8 cellular contexts compared by ENCODE assay signal in the genomic region with DNA sequence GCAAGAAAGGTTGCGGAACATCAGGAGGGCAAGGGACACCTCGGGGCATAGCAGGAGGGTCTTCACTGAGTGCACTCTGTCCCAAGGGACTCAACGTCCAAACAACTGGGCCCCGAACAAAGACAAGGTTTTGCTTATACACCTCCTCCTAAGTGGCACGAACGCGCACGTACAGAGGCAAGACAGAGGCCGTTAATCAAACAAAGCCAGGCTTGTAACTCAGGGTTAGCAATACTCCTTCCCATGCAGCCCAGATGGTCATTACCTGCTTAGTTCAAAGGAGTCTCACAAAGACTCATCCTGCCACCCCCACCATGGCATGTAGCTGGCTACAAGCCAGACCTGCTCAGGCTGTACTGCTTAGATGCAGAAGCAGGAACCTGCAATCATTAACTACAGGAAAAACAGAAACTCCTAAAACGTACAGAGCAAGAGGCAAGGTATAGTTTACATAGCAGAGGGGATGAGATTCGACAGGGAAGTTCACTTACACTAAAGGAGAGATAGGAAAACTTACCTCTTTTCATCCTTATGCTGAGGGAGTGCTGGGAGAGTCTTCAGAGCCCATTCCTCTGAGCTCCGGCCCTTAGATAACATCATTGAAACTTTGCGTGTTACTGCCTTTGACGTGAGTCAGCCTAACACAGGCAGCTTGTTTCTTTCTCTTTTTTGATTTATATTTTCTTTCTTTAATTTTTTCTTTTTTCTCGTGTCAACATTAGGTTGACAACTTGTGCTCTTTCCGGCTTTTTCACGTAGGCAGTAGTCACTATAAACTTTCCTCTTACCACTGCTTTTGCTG.
DNase-seq lines count a peak whose midpoint lies in the region; ATAC-seq, FAIRE-seq and TF ChIP-seq lines count a peak whose summit lies in the region.

No MANE protein-coding gene starts in this region.

- H3K9ac ChIP-seq in GM12878 (ENCODE audit: control insufficient read depth, insufficient read depth, low read length) = peak overlapping the region; percentile 86

- TSS peak; percentile 75 for BruUV-seq in GM12878 (replicated peaks; lab: Mats Ljungman, UMichigan)

- H3K4me3 ChIP-seq in Peyer's patch (peak overlapping the region; percentile 58 to 66 (median 60)), GM12878 (peak overlapping the region; percentile 80), pancreas (peak overlapping the region in 3 of 4 donors; percentile 23 to 47 (median 46))

- CTCF ChIA-PET in GM12878 (lab: Yijun Ruan, JAX) = interaction anchor here (0.7 to 17.9 kb wide), 8 partner anchors 10 to 1365 kb away, joined by 3 to 605 read pairs (median 4); no protein-coding TSS in a partner anchor

- peaks cover 60% of the 10 kb centered on the region for H3K9me3 Mint-ChIP-seq in endothelial cell (ENCODE audit: unreplicated experiment)

- H3K4me1 Mint-ChIP-seq in endothelial cell (ENCODE audit: unreplicated experiment) = no peaks in the 10 kb centered on the region

- H3K79me2 ChIP-seq in GM12878 (ENCODE audit: control insufficient read depth, insufficient read depth, low read length) = peaks cover 3% of the 10 kb centered on the region; the same call in 1 of the 2 replicates

- RAD21 ChIA-PET in GM12878 (lab: Charles Lee; ENCODE audit: unreplicated experiment) = interaction anchor here (1.2 to 9.3 kb wide), 2 partner anchors 15 to 27 kb away, joined by 7 to 119 read pairs; no protein-coding TSS in a partner anchor

- in situ Hi-C loops in GM12878 (cut with MboI) = no loop called here

- POLR2A ChIA-PET in GM12878 (lab: Charles Lee) = interaction anchor here (1.3 kb wide), 1 partner anchor 28 kb away, joined by 3 read pairs; no protein-coding TSS in a partner anchor

- H4K20me1 ChIP-seq in GM12878 (ENCODE audit: control insufficient read depth, insufficient read depth) = no peaks in the 10 kb centered on the region

- no peak for TF ChIP-seq RAD21 in GM12878 (IDR thresholded peaks at IDR 0.05; ENCODE audit: insufficient read depth, low read depth, low read length)

- intact Hi-C loops in GM12878 (cut with micrococcal nuclease; ENCODE audit: unreplicated experiment) = no loop called here
- intact Hi-C loops in pancreas (cut with DNase I) = no loop called here

- peak overlapping the region; percentile 80 for H3K4me2 ChIP-seq in GM12878 (ENCODE audit: control insufficient read depth, insufficient read depth)

- H3K36me3 ChIP-seq in Peyer's patch (no peaks in the 10 kb centered on the region), GM12878 (ENCODE audit: control insufficient read depth in 2 of 2, insufficient read depth in 2 of 2, low read length in 1 of 2) (no peaks in the 10 kb centered on the region), pancreas (no peaks in the 10 kb centered on the region)

- H2AFZ ChIP-seq in GM12878 (ENCODE audit: control insufficient read depth, low read depth, low read length) = peak overlapping the region; percentile 88

- H3K36me3 Mint-ChIP-seq in endothelial cell (ENCODE audit: low read depth, unreplicated experiment) = peaks cover 10% of the 10 kb centered on the region

- ATAC-seq in GM18870 (IDR thresholded peaks at IDR 0.05; ENCODE audit: unreplicated experiment) (peak; percentile 56), HG03103 (IDR thresholded peaks at IDR 0.05; ENCODE audit: low read depth, unreplicated experiment) (peak; percentile 24), GM12878 (peak; percentile 69), pancreas (peak; percentile 53 to 73 (median 66))

- peaks cover 0 to 9% (median 0%) of the 10 kb centered on the region in 4 donors for H3K4me1 ChIP-seq in Peyer's patch
- peaks cover 34% of the 10 kb centered on the region for H3K4me1 ChIP-seq in GM12878 (ENCODE audit: control insufficient read depth, insufficient read depth, low read length)
- peaks cover 0 to 18% (median 11%) of the 10 kb centered on the region in 3 donors for H3K4me1 ChIP-seq in pancreas

- H3K27ac Mint-ChIP-seq in endothelial cell (ENCODE audit: unreplicated experiment) = no peak overlapping the region

- no peaks in the 10 kb centered on the region for H3K27me3 ChIP-seq in Peyer's patch
- no peaks in the 10 kb centered on the region for H3K27me3 ChIP-seq in GM12878 (replicated peaks in 1 of 2; ENCODE audit: control insufficient read depth in 2 of 2, insufficient read depth in 2 of 2, low read length in 1 of 2)
- H3K27me3 ChIP-seq in pancreas = no peaks in the 10 kb centered on the region

- no peak for FAIRE-seq in GM12878 (lab: Jason Lieb, UNC)
- FAIRE-seq in pancreas (lab: Jason Lieb, UNC) = peak; percentile 59

- DNase-seq in Peyer's patch (peak; percentile 69 to 93 (median 87)), GM12878 (ENCODE audit: low read depth, low spot score) (peak; percentile 73), pancreas (peak; percentile 63 to 88 (median 74)), iPS-NIHi11 (ENCODE audit: low spot score) (no peak), SHP77 (lab: John Stamatoyannopoulos, UW) (no peak), endothelial cell (ENCODE audit: low spot score) (no peak)

- 53% methylated on average over 17 of the region's 17 CpGs for WGBS in GM12878 (ENCODE audit: insufficient coverage, insufficient replicate concordance, low lambda C conversion rate, missing lambda C conversion rate)
- 29 to 38% methylated on average over 17 of the region's 17 CpGs for WGBS in pancreas, 2 donors

- H3K9me3 ChIP-seq in Peyer's patch (no peaks in the 10 kb centered on the region), GM12878 (replicated peaks; ENCODE audit: control insufficient read depth, insufficient read depth, low read length) (no peaks in the 10 kb centered on the region), pancreas (no peaks in the 10 kb centered on the region)

- TF ChIP-seq POLR2A in Peyer's patch (IDR thresholded peaks at IDR 0.05) (peak; percentile 33 to 72), GM12878 (IDR thresholded peaks at IDR 0.05; ENCODE audit: low read depth, low read length) (no peak)

- H3K27ac ChIP-seq in Peyer's patch = peak overlapping the region; percentile 93 to 97 (median 94)
- H3K27ac ChIP-seq in GM12878 (ENCODE audit: control insufficient read depth, insufficient read depth) = peak overlapping the region; percentile 88
- peak overlapping the region; percentile 81 to 91 (median 87) for H3K27ac ChIP-seq in pancreas

- TF ChIP-seq EP300 in GM12878 (IDR thresholded peaks at IDR 0.05; ENCODE audit: borderline replicate concordance in 1 of 2, control insufficient read depth in 1 of 2, low read depth in 2 of 2, low read length in 2 of 2) = no peak

- H3K4me3 Mint-ChIP-seq in endothelial cell (ENCODE audit: unreplicated experiment) = no peak overlapping the region

- TF ChIP-seq CTCF in Peyer's patch (IDR thresholded peaks at IDR 0.05) = no peak
- no peak for TF ChIP-seq CTCF in GM12878 (IDR thresholded peaks at IDR 0.05 in 2 of 3, conservative IDR thresholded peaks at IDR 0.05 in 1 of 3; ENCODE audit: control insufficient read depth in 2 of 3, extremely low read depth in 1 of 3, insufficient read depth in 1 of 3, low read depth in 3 of 3, low read length in 3 of 3)
- TF ChIP-seq CTCF in pancreas (IDR thresholded peaks at IDR 0.05) = no peak
- no peak for TF ChIP-seq CTCF in endothelial cell (IDR thresholded peaks at IDR 0.05; ENCODE audit: unreplicated experiment)

- SMC1A ChIA-PET in GM12878 (lab: Charles Lee; ENCODE audit: uncharacterized antibody, unreplicated experiment) = interaction anchor here (0.9 to 16.0 kb wide), 3 partner anchors 14 to 30 kb away, joined by 4 to 244 read pairs (median 6); no protein-coding TSS in a partner anchor

- H3K27me3 Mint-ChIP-seq in endothelial cell (ENCODE audit: unreplicated experiment) = peaks cover under 1% of the 10 kb centered on the region

TF ChIP-seq in GM12878, 131 proteins besides CTCF, POLR2A, EP300 and RAD21 (continues in another document):
- TF ChIP-seq RELA (IDR thresholded peaks at IDR 0.05; ENCODE audit: borderline replicate concordance, partially characterized antibody) (no peak), YY1 (IDR thresholded peaks at IDR 0.05; ENCODE audit: low read depth, low read length) (0 out of 2 replicates have a peak, but pooled peaks have one; percentile 38), KAT2A (conservative IDR thresholded peaks at IDR 0.05; ENCODE audit: control insufficient read depth, low read depth, low read length) (no peak), MEF2B (IDR thresholded peaks at IDR 0.05; ENCODE audit: partially characterized antibody, poor library complexity, severe bottlenecking) (peak; percentile 68), BCL11A (IDR thresholded peaks at IDR 0.05; ENCODE audit: low read depth, low read length) (0 out of 2 replicates have a peak, but pooled peaks have one; percentile 11), NBN (IDR thresholded peaks at IDR 0.05) (0 out of 2 replicates have a peak, but pooled peaks have one; percentile 36)
- TF ChIP-seq, protein P1, sequence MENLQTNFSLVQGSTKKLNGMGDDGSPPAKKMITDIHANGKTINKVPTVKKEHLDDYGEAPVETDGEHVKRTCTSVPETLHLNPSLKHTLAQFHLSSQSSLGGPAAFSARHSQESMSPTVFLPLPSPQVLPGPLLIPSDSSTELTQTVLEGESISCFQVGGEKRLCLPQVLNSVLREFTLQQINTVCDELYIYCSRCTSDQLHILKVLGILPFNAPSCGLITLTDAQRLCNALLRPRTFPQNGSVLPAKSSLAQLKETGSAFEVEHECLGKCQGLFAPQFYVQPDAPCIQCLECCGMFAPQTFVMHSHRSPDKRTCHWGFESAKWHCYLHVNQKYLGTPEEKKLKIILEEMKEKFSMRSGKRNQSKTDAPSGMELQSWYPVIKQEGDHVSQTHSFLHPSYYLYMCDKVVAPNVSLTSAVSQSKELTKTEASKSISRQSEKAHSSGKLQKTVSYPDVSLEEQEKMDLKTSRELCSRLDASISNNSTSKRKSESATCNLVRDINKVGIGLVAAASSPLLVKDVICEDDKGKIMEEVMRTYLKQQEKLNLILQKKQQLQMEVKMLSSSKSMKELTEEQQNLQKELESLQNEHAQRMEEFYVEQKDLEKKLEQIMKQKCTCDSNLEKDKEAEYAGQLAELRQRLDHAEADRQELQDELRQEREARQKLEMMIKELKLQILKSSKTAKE (IDR thresholded peaks at IDR 0.05; ENCODE audit: low read depth, poor library complexity, severe bottlenecking) = peak; percentile 25
- TF ChIP-seq, protein P2, sequence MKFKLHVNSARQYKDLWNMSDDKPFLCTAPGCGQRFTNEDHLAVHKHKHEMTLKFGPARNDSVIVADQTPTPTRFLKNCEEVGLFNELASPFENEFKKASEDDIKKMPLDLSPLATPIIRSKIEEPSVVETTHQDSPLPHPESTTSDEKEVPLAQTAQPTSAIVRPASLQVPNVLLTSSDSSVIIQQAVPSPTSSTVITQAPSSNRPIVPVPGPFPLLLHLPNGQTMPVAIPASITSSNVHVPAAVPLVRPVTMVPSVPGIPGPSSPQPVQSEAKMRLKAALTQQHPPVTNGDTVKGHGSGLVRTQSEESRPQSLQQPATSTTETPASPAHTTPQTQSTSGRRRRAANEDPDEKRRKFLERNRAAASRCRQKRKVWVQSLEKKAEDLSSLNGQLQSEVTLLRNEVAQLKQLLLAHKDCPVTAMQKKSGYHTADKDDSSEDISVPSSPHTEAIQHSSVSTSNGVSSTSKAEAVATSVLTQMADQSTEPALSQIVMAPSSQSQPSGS (IDR thresholded peaks at IDR 0.05; ENCODE audit: low read length) = no peak

Comparison
In these comparisons a context has a peak if more than half of its experiments do, and no peak if none do; other contexts are left out.
1. DNase-seq: peak in Peyer's patch (3 of 3), GM12878 (single experiment) and pancreas (6 of 6); none in iPS-NIHi11 (single experiment), SHP77 (0 of 2) and endothelial cell (single experiment).
2. Peak in every context shown above with its lines, with median percentiles within 50 percentile points of each other: ATAC-seq, H3K27ac ChIP-seq and H3K4me3 ChIP-seq.